ENCODE assay signal across 1 cellular context in the genomic region with DNA sequence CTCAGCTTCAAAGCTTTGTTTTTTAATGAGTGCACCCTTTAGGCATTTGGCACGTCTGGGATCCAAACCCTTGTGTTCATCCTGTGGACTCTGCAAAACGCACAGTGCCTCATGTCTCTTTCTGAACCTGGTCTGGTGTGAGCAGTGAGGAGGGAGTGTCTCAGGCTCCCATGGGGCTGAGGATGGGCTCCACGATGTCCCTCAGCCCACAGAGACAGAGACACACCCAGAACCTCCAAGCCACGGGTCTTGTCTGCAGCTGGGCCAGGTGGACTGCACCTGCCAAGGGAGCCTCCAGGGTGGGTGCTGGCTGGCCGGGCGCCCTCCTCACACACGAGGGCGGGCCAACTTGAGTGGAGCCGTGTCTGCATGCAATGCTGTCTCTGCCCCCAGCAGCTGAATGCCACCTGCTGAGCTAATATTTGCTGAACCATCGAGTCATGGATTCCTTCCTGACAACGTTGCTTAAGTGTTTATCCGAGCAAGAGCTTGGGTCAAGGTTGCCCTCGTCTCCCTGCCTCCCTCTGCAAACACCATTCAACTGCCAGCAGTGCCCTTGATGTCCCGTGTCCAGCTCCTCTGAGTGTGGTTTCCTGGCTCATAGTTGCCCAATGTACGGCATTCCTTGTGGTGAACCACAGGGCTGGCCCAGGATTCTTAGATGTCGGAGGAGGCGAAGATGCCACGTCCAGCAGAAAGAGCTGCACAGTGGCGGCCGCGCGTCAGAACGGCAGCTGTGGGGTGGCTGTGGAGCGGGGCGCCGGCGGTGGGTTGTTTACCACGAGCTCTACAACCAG.
TF ChIP-seq lines count a peak whose summit lies in the region.

No MANE protein-coding gene starts in this region.

TF ChIP-seq in HepG2, 621 proteins besides CTCF, POLR2A, EP300 and RAD21 (continued from another document and continues in another):
- TF ChIP-seq ZUFSP (CRISPR knock-in tag; IDR thresholded peaks at IDR 0.05; ENCODE audit: borderline replicate concordance) (no peak), MIXL1 (CRISPR knock-in tag; IDR thresholded peaks at IDR 0.05) (peak; percentile 90), SIX1 (CRISPR knock-in tag; IDR thresholded peaks at IDR 0.05; ENCODE audit: borderline replicate concordance) (peak; percentile 68; the same call in 1 of the 2 replicates), ZNF468 (CRISPR knock-in tag; IDR thresholded peaks at IDR 0.05) (no peak), SMARCE1 (IDR thresholded peaks at IDR 0.05; ENCODE audit: borderline replicate concordance) (no peak), POLR2AphosphoS5 (IDR thresholded peaks at IDR 0.05; ENCODE audit: low read depth, low read length) (peak; percentile 22; the same call in 1 of the 2 replicates), ZNF878 (CRISPR knock-in tag; IDR thresholded peaks at IDR 0.05) (peak; percentile 91), ARHGAP35 (CRISPR knock-in tag; IDR thresholded peaks at IDR 0.05; ENCODE audit: borderline replicate concordance) (0 out of 2 replicates have a peak, but pooled peaks have one; percentile 62), RELA (CRISPR knock-in tag; IDR thresholded peaks at IDR 0.05) (0 out of 2 replicates have a peak, but pooled peaks have one; percentile 60), THAP11 (CRISPR knock-in tag; IDR thresholded peaks at IDR 0.05) (peak; percentile 76), SRSF9 (IDR thresholded peaks at IDR 0.05; ENCODE audit: borderline replicate concordance, insufficient read depth, low read depth, low read length, poor library complexity, severe bottlenecking) (no peak), ZSCAN25 (CRISPR knock-in tag; IDR thresholded peaks at IDR 0.05) (peak; percentile 84), ZSCAN5A (CRISPR knock-in tag; IDR thresholded peaks at IDR 0.05; ENCODE audit: borderline replicate concordance) (no peak), UBTF (CRISPR knock-in tag; IDR thresholded peaks at IDR 0.05) (peak; percentile 63), ZMYM2 (CRISPR knock-in tag; IDR thresholded peaks at IDR 0.05) (no peak), PHB2 (IDR thresholded peaks at IDR 0.05; ENCODE audit: partially characterized antibody) (no peak), MTA1 (CRISPR knock-in tag; IDR thresholded peaks at IDR 0.05; ENCODE audit: borderline replicate concordance) (peak; percentile 98), ZBTB20 (CRISPR knock-in tag; IDR thresholded peaks at IDR 0.05; ENCODE audit: borderline replicate concordance, low read depth) (peak; percentile 94), HMGA1 (CRISPR knock-in tag; conservative IDR thresholded peaks at IDR 0.05) (no peak), ZBTB46 (CRISPR knock-in tag; IDR thresholded peaks at IDR 0.05; ENCODE audit: borderline replicate concordance) (no peak), RXRA (CRISPR knock-in tag; IDR thresholded peaks at IDR 0.05) (peak; percentile 99), HINFP (CRISPR knock-in tag; IDR thresholded peaks at IDR 0.05; ENCODE audit: low read depth) (no peak), RFX5 (IDR thresholded peaks at IDR 0.05; ENCODE audit: low read depth, low read length) (no peak), CREB1 (IDR thresholded peaks at IDR 0.05) (no peak), CREB1 (CRISPR knock-in tag; IDR thresholded peaks at IDR 0.05) (peak; percentile 47; the same call in 1 of the 2 replicates), ZSCAN12 (CRISPR knock-in tag; IDR thresholded peaks at IDR 0.05) (no peak; the same call in 1 of the 2 replicates), MLLT10 (CRISPR knock-in tag; IDR thresholded peaks at IDR 0.05) (no peak), ZNF569 (CRISPR knock-in tag; IDR thresholded peaks at IDR 0.05; ENCODE audit: borderline replicate concordance) (no peak), SRF (IDR thresholded peaks at IDR 0.05; ENCODE audit: low read depth, low read length) (no peak), ZNF616 (CRISPR knock-in tag; IDR thresholded peaks at IDR 0.05; ENCODE audit: low read depth) (peak; percentile 87), ZNF33B (CRISPR knock-in tag; IDR thresholded peaks at IDR 0.05) (0 out of 2 replicates have a peak, but pooled peaks have one; percentile 31), DNMT1 (CRISPR knock-in tag; IDR thresholded peaks at IDR 0.05) (0 out of 2 replicates have a peak, but pooled peaks have one; percentile 76), MED8 (CRISPR knock-in tag; IDR thresholded peaks at IDR 0.05; ENCODE audit: insufficient replicate concordance) (peak; percentile 94), TMF1 (CRISPR knock-in tag; IDR thresholded peaks at IDR 0.05; ENCODE audit: low read depth) (no peak), ZNF224 (CRISPR knock-in tag; IDR thresholded peaks at IDR 0.05) (no peak), ZNF546 (CRISPR knock-in tag; conservative IDR thresholded peaks at IDR 0.05) (no peak), ZNF772 (CRISPR knock-in tag; IDR thresholded peaks at IDR 0.05) (peak; percentile 90), ZMYM3 (CRISPR knock-in tag; IDR thresholded peaks at IDR 0.05) (peak; percentile 32), DR1 (CRISPR knock-in tag; IDR thresholded peaks at IDR 0.05) (no peak; the same call in 1 of the 2 replicates), MBNL3 (CRISPR knock-in tag; conservative IDR thresholded peaks at IDR 0.05) (no peak), SSRP1 (CRISPR knock-in tag; IDR thresholded peaks at IDR 0.05) (0 out of 2 replicates have a peak, but pooled peaks have one; percentile 79), ZNF577 (CRISPR knock-in tag; IDR thresholded peaks at IDR 0.05; ENCODE audit: borderline replicate concordance, low read depth) (no peak), CSRNP1 (CRISPR knock-in tag; IDR thresholded peaks at IDR 0.05) (peak; percentile 80), PRPF4 (IDR thresholded peaks at IDR 0.05; ENCODE audit: low read depth, low read length, poor library complexity, severe bottlenecking) (no peak), ZSCAN29 (CRISPR knock-in tag; conservative IDR thresholded peaks at IDR 0.05) (no peak)
- TF ChIP-seq, protein P1, sequence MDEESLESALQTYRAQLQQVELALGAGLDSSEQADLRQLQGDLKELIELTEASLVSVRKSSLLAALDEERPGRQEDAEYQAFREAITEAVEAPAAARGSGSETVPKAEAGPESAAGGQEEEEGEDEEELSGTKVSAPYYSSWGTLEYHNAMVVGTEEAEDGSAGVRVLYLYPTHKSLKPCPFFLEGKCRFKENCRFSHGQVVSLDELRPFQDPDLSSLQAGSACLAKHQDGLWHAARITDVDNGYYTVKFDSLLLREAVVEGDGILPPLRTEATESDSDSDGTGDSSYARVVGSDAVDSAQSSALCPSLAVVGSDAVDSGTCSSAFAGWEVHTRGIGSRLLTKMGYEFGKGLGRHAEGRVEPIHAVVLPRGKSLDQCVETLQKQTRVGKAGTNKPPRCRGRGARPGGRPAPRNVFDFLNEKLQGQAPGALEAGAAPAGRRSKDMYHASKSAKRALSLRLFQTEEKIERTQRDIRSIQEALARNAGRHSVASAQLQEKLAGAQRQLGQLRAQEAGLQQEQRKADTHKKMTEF (CRISPR knock-in tag; IDR thresholded peaks at IDR 0.05) = peak; percentile 97
- TF ChIP-seq, protein P2, sequence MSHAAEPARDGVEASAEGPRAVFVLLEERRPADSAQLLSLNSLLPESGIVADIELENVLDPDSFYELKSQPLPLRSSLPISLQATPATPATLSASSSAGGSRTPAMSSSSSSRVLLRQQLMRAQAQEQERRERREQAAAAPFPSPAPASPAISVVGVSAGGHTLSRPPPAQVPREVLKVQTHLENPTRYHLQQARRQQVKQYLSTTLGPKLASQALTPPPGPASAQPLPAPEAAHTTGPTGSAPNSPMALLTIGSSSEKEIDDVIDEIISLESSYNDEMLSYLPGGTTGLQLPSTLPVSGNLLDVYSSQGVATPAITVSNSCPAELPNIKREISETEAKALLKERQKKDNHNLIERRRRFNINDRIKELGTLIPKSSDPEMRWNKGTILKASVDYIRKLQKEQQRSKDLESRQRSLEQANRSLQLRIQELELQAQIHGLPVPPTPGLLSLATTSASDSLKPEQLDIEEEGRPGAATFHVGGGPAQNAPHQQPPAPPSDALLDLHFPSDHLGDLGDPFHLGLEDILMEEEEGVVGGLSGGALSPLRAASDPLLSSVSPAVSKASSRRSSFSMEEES (CRISPR knock-in tag; IDR thresholded peaks at IDR 0.05) = peak; percentile 90
- TF ChIP-seq, protein P3, sequence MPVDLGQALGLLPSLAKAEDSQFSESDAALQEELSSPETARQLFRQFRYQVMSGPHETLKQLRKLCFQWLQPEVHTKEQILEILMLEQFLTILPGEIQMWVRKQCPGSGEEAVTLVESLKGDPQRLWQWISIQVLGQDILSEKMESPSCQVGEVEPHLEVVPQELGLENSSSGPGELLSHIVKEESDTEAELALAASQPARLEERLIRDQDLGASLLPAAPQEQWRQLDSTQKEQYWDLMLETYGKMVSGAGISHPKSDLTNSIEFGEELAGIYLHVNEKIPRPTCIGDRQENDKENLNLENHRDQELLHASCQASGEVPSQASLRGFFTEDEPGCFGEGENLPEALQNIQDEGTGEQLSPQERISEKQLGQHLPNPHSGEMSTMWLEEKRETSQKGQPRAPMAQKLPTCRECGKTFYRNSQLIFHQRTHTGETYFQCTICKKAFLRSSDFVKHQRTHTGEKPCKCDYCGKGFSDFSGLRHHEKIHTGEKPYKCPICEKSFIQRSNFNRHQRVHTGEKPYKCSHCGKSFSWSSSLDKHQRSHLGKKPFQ (CRISPR knock-in tag; IDR thresholded peaks at IDR 0.05; ENCODE audit: insufficient replicate concordance) = peak; percentile 91
